Comparison of ENCODE assay signal across 15 cellular contexts in genomic region chr7:76353744-76354143, GRCh38. TPM values are rescaled to one million over a fixed set of nuclear protein-coding genes. Genes with fewer than 3 reads are reported as not detected.
DNase-seq lines count a peak whose midpoint lies in the region; ATAC-seq and TF ChIP-seq lines count a peak whose summit lies in the region.
"Had no signal": no experiment of that assay in that cellular context is flagged by ENCODE, and none has a peak within 500 bp of the region (broad histone marks: within the 10 kb centered on the region; RNA-seq: fewer than 3 reads in every experiment).

No MANE protein-coding gene starts in this region.

- H3K36me3 ChIP-seq in right atrium auricular region (peaks cover 33% of the 10 kb centered on the region), tibial nerve (peaks cover 0 to 32% (median 0%) of the 10 kb centered on the region in 3 donors)

- CTCF ChIA-PET in RWPE1 (lab: Yijun Ruan, JAX) = interaction anchor here (0.6 kb wide), 1 partner anchor 248 kb away, joined by 7 read pairs; no protein-coding TSS in a partner anchor

- H3K36me3 Mint-ChIP-seq in neural crest cell (ENCODE audit: low read depth) = peaks cover 34% of the 10 kb centered on the region

- DNase-seq in right atrium auricular region (ENCODE audit: low spot score) = no peak
- DNase-seq in Right ventricle myocardium superior = no peak
- no peak for DNase-seq in RWPE1 (ENCODE audit: low spot score)
- no peak for DNase-seq in neural crest cell (ENCODE audit: low read depth, low spot score)
- no peak for DNase-seq in tibial nerve (ENCODE audit: low spot score in 2 of 2)
- DNase-seq in germinal center (ENCODE audit: low spot score) = no peak
- DNase-seq: DMS 273 treated with DMSO at 0.1 percent for 48 hours, MG63, NCI-H1092 treated with DMSO at 0.1 percent for 48 hours, NCI-H1694 treated with DMSO at 0.1 percent for 48 hours, NCI-H2107, NCI-H226, NCI-H524 treated with DMSO at 0.1 percent for 48 hours had no signal

- peaks cover 33% of the 10 kb centered on the region for H3K4me1 Mint-ChIP-seq in neural crest cell

- H3K4me3 Mint-ChIP-seq in neural crest cell = peak overlapping the region; percentile 28

- H3K9me3 Mint-ChIP-seq in neural crest cell = peaks cover 2% of the 10 kb centered on the region

- H3K9me3 ChIP-seq in right atrium auricular region = no peaks in the 10 kb centered on the region
- no peaks in the 10 kb centered on the region for H3K9me3 ChIP-seq in tibial nerve
- H3K9me3 ChIP-seq: MG63 had no signal

- no peak for TF ChIP-seq EP300 in tibial nerve (IDR thresholded peaks at IDR 0.05)

- H3K27me3 ChIP-seq in right atrium auricular region (no peaks in the 10 kb centered on the region), tibial nerve (no peaks in the 10 kb centered on the region)
- H3K27me3 ChIP-seq: MG63 had no signal

- ATAC-seq in Right ventricle myocardium superior (ENCODE audit: poor library complexity) (no peak), HG02981 (IDR thresholded peaks at IDR 0.05; ENCODE audit: unreplicated experiment) (no peak)

- POLR2A ChIA-PET in RWPE1 (lab: Yijun Ruan, JAX; ENCODE audit: low non-redundant PET) = no interaction called here

- WGBS in tibial nerve, 2 donors = 94 to 98% methylated on average over 5 of the region's 5 CpGs

- no peak for TF ChIP-seq POLR2A in tibial nerve (IDR thresholded peaks at IDR 0.05)

- TF ChIP-seq CTCF in right atrium auricular region (IDR thresholded peaks at IDR 0.05) (no peak), RWPE1 (conservative IDR thresholded peaks at IDR 0.05; ENCODE audit: low read depth) (no peak), neural crest cell (conservative IDR thresholded peaks at IDR 0.05) (no peak), tibial nerve (IDR thresholded peaks at IDR 0.05) (no peak)

- H3K27ac Mint-ChIP-seq in neural crest cell (ENCODE audit: unreplicated experiment) = no peak overlapping the region

- H3K27ac ChIP-seq in right atrium auricular region (peak overlapping the region; percentile 70 to 99), RWPE1 (peak overlapping the region; percentile 45), tibial nerve (no peak overlapping the region)
- H3K27ac ChIP-seq: C4-2B had no signal

- H3K4me3 ChIP-seq in right atrium auricular region (no peak overlapping the region), tibial nerve (no peak overlapping the region)
- H3K4me3 ChIP-seq: MG63 had no signal

- intact Hi-C loops in Right ventricle myocardium superior (cut with DNase I) = no loop called here

- H3K4me1 ChIP-seq in right atrium auricular region = peaks cover 0 to 79% of the 10 kb centered on the region in 2 donors
- peaks cover 0 to 72% (median 16%) of the 10 kb centered on the region in 4 donors for H3K4me1 ChIP-seq in tibial nerve

- H3K27me3 Mint-ChIP-seq in neural crest cell (ENCODE audit: low read depth) = no peaks in the 10 kb centered on the region

RNA-seq across cellular contexts. Expression of gene YWHAG, which starts 5.0 kb away (rescaled TPM):
- total RNA-seq in right atrium auricular region (100 to 1,000 TPM; 132 to 153 TPM), Right ventricle myocardium superior (219 TPM), neural crest cell (200 and 209 TPM in 2 replicates), tibial nerve (10 to 100 TPM; 54.9 to 96.6 (median 81.7) TPM)

RNA-seq across cellular contexts. Expression of gene HSPB1, which starts 51.3 kb away (rescaled TPM):
- total RNA-seq in right atrium auricular region (1,000 to 10,000 TPM; 1,006 to 1,433 TPM), Right ventricle myocardium superior (2,459 TPM), neural crest cell (57.1 and 67.2 TPM in 2 replicates), tibial nerve (100 to 1,000 TPM; 272 to 385 (median 324) TPM)

RNA-seq across cellular contexts. Expression of gene SSC4D, which starts 55.8 kb away (rescaled TPM):
- total RNA-seq in right atrium auricular region (under 1 TPM; 0.35 to 0.37 TPM), Right ventricle myocardium superior (0.97 TPM), neural crest cell (1.0 and 1.1 TPM in 2 replicates), tibial nerve (under 1 TPM in 1 of 4 donors, not detected in 3; 0.84 TPM)

Comparison
In these comparisons a context has a peak if more than half of its experiments do, and no peak if none do; other contexts are left out.
1. H3K27ac ChIP-seq: peak in right atrium auricular region (2 of 2) and RWPE1 (single experiment); none in tibial nerve (0 of 4).